Comparison of ENCODE assay signal across 9 cellular contexts in the genomic region with DNA sequence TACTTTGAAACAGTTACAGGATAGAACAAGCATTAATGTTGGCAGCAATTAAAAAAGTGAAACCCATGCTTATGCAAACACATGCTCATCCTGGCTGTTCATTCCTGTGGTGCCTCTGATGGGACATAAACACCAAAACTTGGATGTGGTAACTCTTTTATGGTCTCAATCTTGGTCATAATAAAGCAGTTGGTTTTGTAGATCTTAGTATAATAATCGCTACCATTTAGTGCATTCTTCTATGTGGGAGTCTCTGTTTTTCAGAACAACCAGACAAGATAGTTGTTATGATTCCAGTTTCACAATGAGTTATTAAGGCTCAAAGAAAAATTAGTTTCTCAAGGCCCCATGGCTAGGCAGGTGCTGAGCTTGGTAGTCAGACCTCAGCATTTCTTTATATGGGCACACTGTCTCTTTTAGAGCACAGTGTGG.
A peak's percentile ranks its signal among the peaks of the same experiment; 100 is the strongest.
DNase-seq lines count a peak whose midpoint lies in the region; ATAC-seq and TF ChIP-seq lines count a peak whose summit lies in the region.
"Had no signal": no experiment of that assay in that cellular context is flagged by ENCODE, and none has a peak within 500 bp of the region (broad histone marks: within the 10 kb centered on the region; RNA-seq: fewer than 3 reads in every experiment).

No MANE protein-coding gene starts in this region.

- H3K4me1 Mint-ChIP-seq in T-helper 1 cell treated with Interleukin-12 subunit alpha and Interleukin-12 subunit beta and Interleukin-4 antibody, amounts not matched to agents 30 μg/mL and 1 μg/mL, for 36 hours (ENCODE audit: low read depth) = peaks cover 25% of the 10 kb centered on the region

- peaks cover 0 to 30% of the 10 kb centered on the region in 2 donors for H3K36me3 ChIP-seq in psoas muscle (ENCODE audit: insufficient read depth in 1 of 2, low read depth in 1 of 2)

- ATAC-seq in HG02798 (IDR thresholded peaks at IDR 0.05; ENCODE audit: poor library complexity, unreplicated experiment) (peak; percentile 78), psoas muscle (no peak)
- peak; percentile 72 for ATAC-seq in stimulated activated naive CD8-positive, alpha-beta T cell treated with anti-CD3 and anti-CD28 coated beads, Interleukin-15, Interleukin-2, amounts not matched to agents 100 U/mL and 50 U/mL, for 24 hours
- ATAC-seq: esophagus mucosa had no signal

- no peaks in the 10 kb centered on the region for H3K27me3 Mint-ChIP-seq in T-helper 1 cell treated with Interleukin-12 subunit alpha and Interleukin-12 subunit beta and Interleukin-4 antibody, amounts not matched to agents 30 μg/mL and 1 μg/mL, for 36 hours (ENCODE audit: low read depth)

- intact Hi-C loops in psoas muscle (cut with DNase I) = no loop called here

- DNase-seq in stimulated activated CD4-positive, alpha-beta T cell treated with anti-CD3 and anti-CD28 coated beads, Interleukin-15, amount 100 ng/mL, for 24 hours = peak; percentile 29
- DNase-seq in stimulated activated CD4-positive, alpha-beta T cell treated with anti-CD3 and anti-CD28 coated beads, Interleukin-2, amount 100 ng/mL, for 48 hours = no peak
- DNase-seq in stimulated activated naive CD8-positive, alpha-beta T cell treated with anti-CD3 and anti-CD28 coated beads, Interleukin-15, Interleukin-2, amounts not matched to agents 100 U/mL and 50 U/mL, for 24 hours = no peak
- DNase-seq in psoas muscle (no peak), HCEC 1CT (no peak), D341Med (ENCODE audit: low spot score) (no peak)

- H3K4me3 Mint-ChIP-seq in T-helper 1 cell treated with Interleukin-12 subunit alpha and Interleukin-12 subunit beta and Interleukin-4 antibody, amounts not matched to agents 30 μg/mL and 1 μg/mL, for 36 hours = peak overlapping the region; percentile 43

- peak overlapping the region; percentile 12 for H3K27ac Mint-ChIP-seq in T-helper 1 cell treated with Interleukin-12 subunit alpha and Interleukin-12 subunit beta and Interleukin-4 antibody, amounts not matched to agents 30 μg/mL and 1 μg/mL, for 36 hours

- 97 to 99% (median 97%) methylated on average over 1 of the region's 1 CpG for WGBS in psoas muscle, 3 donors

- no peak overlapping the region for H3K27ac ChIP-seq in psoas muscle

- no peaks in the 10 kb centered on the region for H3K9me3 Mint-ChIP-seq in T-helper 1 cell treated with Interleukin-12 subunit alpha and Interleukin-12 subunit beta and Interleukin-4 antibody, amounts not matched to agents 30 μg/mL and 1 μg/mL, for 36 hours

- H3K9me3 ChIP-seq in psoas muscle = no peaks in the 10 kb centered on the region

- TF ChIP-seq CTCF in psoas muscle (IDR thresholded peaks at IDR 0.05) = no peak

- H3K36me3 Mint-ChIP-seq in T-helper 1 cell treated with Interleukin-12 subunit alpha and Interleukin-12 subunit beta and Interleukin-4 antibody, amounts not matched to agents 30 μg/mL and 1 μg/mL, for 36 hours (ENCODE audit: low read depth) = peaks cover 39% of the 10 kb centered on the region

- H3K27me3 ChIP-seq in psoas muscle (ENCODE audit: insufficient read depth in 3 of 3, low read length in 2 of 3) = no peaks in the 10 kb centered on the region

- no peak overlapping the region for H3K4me3 ChIP-seq in psoas muscle

- no peaks in the 10 kb centered on the region for H3K4me1 ChIP-seq in psoas muscle

Comparison
In these comparisons a context has a peak if more than half of its experiments do, and no peak if none do; other contexts are left out.
1. ATAC-seq: peak in HG02798 (single experiment) and stimulated activated naive CD8-positive, alpha-beta T cell treated with anti-CD3 and anti-CD28 coated beads, Interleukin-15, Interleukin-2, amounts not matched to agents 100 U/mL and 50 U/mL, for 24 hours (single experiment); none in psoas muscle (0 of 4).